10 cellular contexts compared by ENCODE assay signal in genomic region chr2:161138429-161138828, GRCh38. TPM values are rescaled to one million over a fixed set of nuclear protein-coding genes. Genes with fewer than 3 reads are reported as not detected.
DNase-seq lines count a peak whose midpoint lies in the region; ATAC-seq, FAIRE-seq and TF ChIP-seq lines count a peak whose summit lies in the region.
"Had no signal": no experiment of that assay in that cellular context is flagged by ENCODE, and none has a peak within 500 bp of the region (broad histone marks: within the 10 kb centered on the region; RNA-seq: fewer than 3 reads in every experiment).

No MANE protein-coding gene starts in this region.

- ATAC-seq in HG02885 (IDR thresholded peaks at IDR 0.05; ENCODE audit: poor library complexity, unreplicated experiment) (peak; percentile 18), HG02970 (IDR thresholded peaks at IDR 0.05; ENCODE audit: low FRiP score, unreplicated experiment) (no peak)
- ATAC-seq: left ventricle myocardium superior had no signal

- H4K8ac ChIP-seq in trophoblast cell (ENCODE audit: low read depth, low read length): no peak overlapping the region

- H3K14ac ChIP-seq in trophoblast cell (ENCODE audit: low read length): no peak overlapping the region

- peaks cover 24% of the 10 kb centered on the region for H3K36me3 Mint-ChIP-seq in activated naive CD8-positive, alpha-beta T cell treated with anti-CD3 and anti-CD28 coated beads for 36 hours

- peaks cover 6 to 9% of the 10 kb centered on the region in 2 experiments for H3K4me1 ChIP-seq in trophoblast cell (ENCODE audit: control insufficient read depth in 1 of 2, insufficient read depth in 2 of 2, low read length in 2 of 2)

- no peak for DNase-seq in GM12891 (ENCODE audit: insufficient read length, low spot score)
- no peak for DNase-seq in activated naive CD8-positive, alpha-beta T cell treated with anti-CD3 and anti-CD28 coated beads for 36 hours
- no peak for DNase-seq in trophoblast cell
- DNase-seq in SHP77 (lab: John Stamatoyannopoulos, UW): no peak
- no peak for DNase-seq in GM19240 (ENCODE audit: insufficient read length, low spot score)
- no peak for DNase-seq in NCI-H510A treated with DMSO at 0.1 percent for 48 hours (lab: John Stamatoyannopoulos, UW)
- DNase-seq: left ventricle myocardium superior, NCI-H1694 had no signal

- H2AFZ ChIP-seq in trophoblast cell (ENCODE audit: insufficient read depth, low read length, poor library complexity): no peak overlapping the region

- H3K9me3 Mint-ChIP-seq in activated naive CD8-positive, alpha-beta T cell treated with anti-CD3 and anti-CD28 coated beads for 36 hours: peaks cover 16% of the 10 kb centered on the region

- H3K4me3 ChIP-seq in trophoblast cell (ENCODE audit: low read depth, low read length): no peak overlapping the region

- no peak overlapping the region for H4K91ac ChIP-seq in trophoblast cell (ENCODE audit: low read depth, low read length)

- H3K9me3 ChIP-seq in trophoblast cell (ENCODE audit: insufficient read depth, low read depth, low read length): no peaks in the 10 kb centered on the region

- no peak overlapping the region for H2AK5ac ChIP-seq in trophoblast cell (ENCODE audit: low read length)

- H2BK120ac ChIP-seq in trophoblast cell (ENCODE audit: insufficient read depth, low read length, poor library complexity): no peak overlapping the region

- no peak overlapping the region for H3K18ac ChIP-seq in trophoblast cell (ENCODE audit: low read length)

- WGBS in trophoblast cell (ENCODE audit: extremely low coverage, insufficient coverage, insufficient read length): no CpG with 5 or more reads among the region's 2 CpGs

- peak; percentile 92 for FAIRE-seq in GM12891 (lab: Jason Lieb, UNC)

- H3K79me2 ChIP-seq in trophoblast cell (ENCODE audit: control insufficient read depth, insufficient read depth, low read length, poor library complexity): peaks cover 1% of the 10 kb centered on the region

- H4K12ac ChIP-seq in trophoblast cell (ENCODE audit: low read depth, low read length): no peak overlapping the region

- no peak overlapping the region for H3K27ac ChIP-seq in trophoblast cell (ENCODE audit: low read depth, low read length)

- H3K79me1 ChIP-seq in trophoblast cell (ENCODE audit: low read length): peaks cover 8% of the 10 kb centered on the region

- H3K23ac ChIP-seq in trophoblast cell (ENCODE audit: low read length): no peak overlapping the region

- H3K4ac ChIP-seq in trophoblast cell (ENCODE audit: low read depth, low read length): no peak overlapping the region

- H3K4me3 Mint-ChIP-seq in activated naive CD8-positive, alpha-beta T cell treated with anti-CD3 and anti-CD28 coated beads for 36 hours: peak overlapping the region; percentile 88

- H3K27me3 ChIP-seq in trophoblast cell (ENCODE audit: insufficient read depth, low read length): no peaks in the 10 kb centered on the region

- H3K4me1 Mint-ChIP-seq in activated naive CD8-positive, alpha-beta T cell treated with anti-CD3 and anti-CD28 coated beads for 36 hours: peaks cover 60% of the 10 kb centered on the region

- H3K4me2 ChIP-seq in trophoblast cell (ENCODE audit: low read length): no peak overlapping the region

- H2BK5ac ChIP-seq in trophoblast cell (ENCODE audit: low read depth, low read length, poor library complexity): no peak overlapping the region

- H3K27me3 Mint-ChIP-seq in activated naive CD8-positive, alpha-beta T cell treated with anti-CD3 and anti-CD28 coated beads for 36 hours: no peaks in the 10 kb centered on the region

- H3K36me3 ChIP-seq in trophoblast cell (ENCODE audit: control insufficient read depth in 1 of 2, insufficient read depth in 2 of 2, low read length in 2 of 2): no peaks in the 10 kb centered on the region

- TF ChIP-seq POLR2A in GM12891 (IDR thresholded peaks at IDR 0.05; ENCODE audit: low read depth, low read length): peak; percentile 64

- H2BK12ac ChIP-seq in trophoblast cell (ENCODE audit: low read length): peak overlapping the region; percentile 88

- H3K27ac Mint-ChIP-seq in activated naive CD8-positive, alpha-beta T cell treated with anti-CD3 and anti-CD28 coated beads for 36 hours: peak overlapping the region; percentile 89

- no peak overlapping the region for H3K9ac ChIP-seq in trophoblast cell (ENCODE audit: low read length)

TF ChIP-seq in GM12891, 5 proteins besides CTCF, POLR2A, EP300 and RAD21:
- TF ChIP-seq PAX5 (IDR thresholded peaks at IDR 0.05; ENCODE audit: insufficient read depth, low read length, severe bottlenecking): no peak
- peak; percentile 43; the same call in 1 of the 2 replicates for TF ChIP-seq POU2F2 (IDR thresholded peaks at IDR 0.05; ENCODE audit: low read depth, low read length)
- TF ChIP-seq POLR2AphosphoS5 (IDR thresholded peaks at IDR 0.05; ENCODE audit: low read depth, low read length): peak; percentile 71
- TF ChIP-seq SPI1 (IDR thresholded peaks at IDR 0.05; ENCODE audit: low read depth, low read length): no peak
- peak; percentile 36; the same call in 1 of the 2 replicates for TF ChIP-seq TAF1 (IDR thresholded peaks at IDR 0.05; ENCODE audit: low read depth, low read length)

RNA-seq across cellular contexts. Expression of gene TANK, which starts 21.8 kb away (rescaled TPM):
- 45.7 TPM for polyA plus RNA-seq in GM12891 (2012; ENCODE audit: low read depth, missing spikeins)
- 10 to 100 TPM; 53.1 to 55.0 TPM for total RNA-seq in activated naive CD8-positive, alpha-beta T cell treated with anti-CD3 and anti-CD28 coated beads for 36 hours
- polyA plus RNA-seq in trophoblast cell (2013): 73.9 and 77.5 TPM in 2 replicates
